ENCODE assay signal across 8 cellular contexts in the genomic region with DNA sequence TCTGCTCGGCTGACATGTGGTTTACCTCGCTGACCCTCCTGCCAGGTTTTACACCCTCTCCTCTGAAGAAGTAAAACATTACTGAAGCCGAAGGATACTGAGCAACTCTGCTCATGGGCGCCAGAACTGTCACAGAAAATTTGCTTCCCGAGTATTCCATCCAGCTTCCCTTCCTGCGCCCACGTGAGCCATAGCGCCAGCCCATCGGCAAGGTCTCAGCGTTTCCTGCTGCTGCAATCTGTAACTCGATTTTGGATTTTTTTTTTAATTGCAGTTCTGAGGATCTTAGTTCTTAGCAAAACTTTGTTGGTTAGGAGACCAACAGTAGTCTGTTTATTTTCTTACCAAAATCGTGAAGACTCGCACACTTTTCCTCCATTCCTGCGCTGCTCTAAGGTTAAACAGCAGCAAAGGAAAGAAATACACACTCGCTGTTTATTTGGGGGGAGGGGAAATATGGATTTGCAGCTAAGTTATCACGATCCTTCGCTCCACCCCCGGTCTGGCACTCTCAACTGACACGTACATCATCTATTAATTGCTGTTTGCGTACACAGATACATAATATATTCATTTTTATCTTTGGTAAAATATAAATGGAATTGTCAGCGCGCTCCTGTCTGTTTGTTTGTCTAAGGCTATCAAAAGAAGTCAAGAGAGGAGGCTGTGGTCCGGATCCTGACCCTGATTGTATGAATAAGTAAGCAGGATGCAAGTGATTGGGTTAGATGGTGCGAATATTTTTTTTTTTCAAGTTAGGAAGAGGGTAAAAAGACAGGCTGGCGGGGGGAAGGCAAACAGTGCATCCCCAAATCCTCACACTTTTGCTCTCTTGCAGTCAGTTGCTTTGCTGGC. TPM values are rescaled to one million over a fixed set of nuclear protein-coding genes. Genes with fewer than 3 reads are reported as not detected.
DNase-seq lines count a peak whose midpoint lies in the region; ATAC-seq and TF ChIP-seq lines count a peak whose summit lies in the region.

Gene TLL1, plus strand, starts transcription at position 795 of the 855 bp plus-strand sequence. CDS start 668 bp downstream, outside the sequence.

- peak within 1 kb of the TSS; percentile 41 for H3K9ac ChIP-seq in HUES64 (ENCODE audit: low read depth, low read length)

- intact Hi-C loops in lower lobe of right lung (cut with DNase I): no loop called here

- DNase-seq in ACHN: peak; percentile 12
- peak; percentile 82 for DNase-seq in cerebellar cortex (ENCODE audit: low spot score)
- DNase-seq in lower lobe of right lung: no peak
- DNase-seq in D341Med (ENCODE audit: low spot score): no peak
- DNase-seq in hepatic stellate cell (ENCODE audit: low spot score): no peak
- DNase-seq in effector memory CD4-positive, alpha-beta T cell: no peak

- H3K36me3 ChIP-seq in HUES64 (ENCODE audit: insufficient read depth, low read length) (no peaks in the 10 kb centered on the region), lower lobe of right lung (no peaks in the 10 kb centered on the region), urinary bladder (ENCODE audit: insufficient read depth) (no peaks in the 10 kb centered on the region)
- no peaks in the 10 kb centered on the region for H3K36me3 ChIP-seq in effector memory CD4-positive, alpha-beta T cell (ENCODE audit: control insufficient read depth, insufficient read depth, low read length)

- peak in 1 of 2 donors; percentile 38 for ATAC-seq in lower lobe of right lung

- H3K4me3 ChIP-seq in HUES64 (ENCODE audit: low read length): peak within 1 kb of the TSS; percentile 67
- H3K4me3 ChIP-seq in lower lobe of right lung: peak within 1 kb of the TSS; percentile 57
- H3K4me3 ChIP-seq in urinary bladder (ENCODE audit: low read depth, low read length): peak within 1 kb of the TSS; percentile 54
- no peak within 1 kb of the TSS for H3K4me3 ChIP-seq in effector memory CD4-positive, alpha-beta T cell (ENCODE audit: insufficient read depth, low read depth, low read length, poor library complexity, severe bottlenecking)

- H3K27me3 ChIP-seq in HUES64 (ENCODE audit: insufficient read depth, low read length): peaks cover 73% of the 10 kb centered on the region
- H3K27me3 ChIP-seq in lower lobe of right lung (ENCODE audit: low read depth): peaks cover 38% of the 10 kb centered on the region
- peaks cover 5% of the 10 kb centered on the region for H3K27me3 ChIP-seq in effector memory CD4-positive, alpha-beta T cell (replicated peaks; ENCODE audit: control insufficient read depth, insufficient read depth, low read length, poor library complexity, severe bottlenecking)

- in situ Hi-C loops in ACHN (cut with HindIII; ENCODE audit: low pct_ligation_motif_present, low pct_unique_long_range_greater_than_20kb, low sequenced_read_pairs): no loop called here

- TF ChIP-seq CTCF in lower lobe of right lung (IDR thresholded peaks at IDR 0.05): no peak

- H3K27ac ChIP-seq in HUES64 (ENCODE audit: low read depth, low read length) (no peak within 1 kb of the TSS), lower lobe of right lung (peak within 1 kb of the TSS; percentile 48), urinary bladder (ENCODE audit: low read depth) (no peak within 1 kb of the TSS)
- no peak within 1 kb of the TSS for H3K27ac ChIP-seq in effector memory CD4-positive, alpha-beta T cell (ENCODE audit: insufficient read depth, low read length, poor library complexity, severe bottlenecking)

- H3K9me3 ChIP-seq in HUES64 (ENCODE audit: insufficient read depth, low read depth, low read length) (no peaks in the 10 kb centered on the region), lower lobe of right lung (no peaks in the 10 kb centered on the region)
- H3K9me3 ChIP-seq in effector memory CD4-positive, alpha-beta T cell (ENCODE audit: control insufficient read depth, low read length): no peaks in the 10 kb centered on the region

- H3K4me1 ChIP-seq in HUES64 (ENCODE audit: insufficient read depth, low read length): peaks cover 12% of the 10 kb centered on the region; the same call in 1 of the 2 replicates
- H3K4me1 ChIP-seq in lower lobe of right lung: peaks cover 25% of the 10 kb centered on the region
- H3K4me1 ChIP-seq in urinary bladder (ENCODE audit: insufficient read depth): peaks cover 1% of the 10 kb centered on the region
- H3K4me1 ChIP-seq in effector memory CD4-positive, alpha-beta T cell (ENCODE audit: control insufficient read depth, insufficient read depth, low read length, poor library complexity, severe bottlenecking): no peaks in the 10 kb centered on the region

- 5% methylated on average over 21 of the region's 25 CpGs for WGBS in HUES64
- WGBS in urinary bladder: 7% methylated on average over 25 of the region's 25 CpGs

RNA-seq across cellular contexts. Expression of gene TLL1, which starts in this region (rescaled TPM):
- 0.40 TPM for polyA plus RNA-seq in HUES64 (2013, experiment 1 of 2)
- 0.44 TPM for polyA plus RNA-seq in HUES64 (2013, experiment 2 of 2)
- 4.7 TPM for total RNA-seq in lower lobe of right lung
- total RNA-seq in urinary bladder: 7.6 TPM
- polyA plus RNA-seq in urinary bladder: 2.4 TPM

Comparison
In these comparisons a context has a peak if more than half of its experiments do, and no peak if none do; other contexts are left out.
1. DNase-seq: peak in ACHN (single experiment) and cerebellar cortex (single experiment); none in lower lobe of right lung (single experiment), D341Med (single experiment), hepatic stellate cell (single experiment) and effector memory CD4-positive, alpha-beta T cell (0 of 3).